ENCODE assay signal across 8 cellular contexts in genomic region chr14:24307575-24308341, GRCh38. TPM values are rescaled to one million over a fixed set of nuclear protein-coding genes. Genes with fewer than 3 reads are reported as not detected.
DNase-seq lines count a peak whose midpoint lies in the region; ATAC-seq and TF ChIP-seq lines count a peak whose summit lies in the region.

CIDEB (minus strand) TSS chr14:24307977; CDS start chr14:24307858, 119 bp downstream.

- H3K9me3 ChIP-seq in duodenal mucosa (ENCODE audit: control insufficient read depth in 1 of 2, low read length in 2 of 2) (no peaks in the 10 kb centered on the region), stomach (no peaks in the 10 kb centered on the region)

- DNase-seq in BJ (ENCODE audit: low read depth) (no peak), NCI-H345 (lab: John Stamatoyannopoulos, UW) (peak; percentile 45), medulla oblongata (ENCODE audit: extremely low spot score) (peak; percentile 80), stomach (peak; percentile 74)
- peak; percentile 66 to 75 for DNase-seq in activated CD4-positive, alpha-beta T cell treated with anti-CD3 and anti-CD28 coated beads, Interleukin-2, amount 50 U/mL, for 48 hours

- TF ChIP-seq POLR2A in stomach (IDR thresholded peaks at IDR 0.05) = no peak

- TF ChIP-seq CTCF in BJ (IDR thresholded peaks at IDR 0.05; ENCODE audit: insufficient read depth, low read depth, low read length) (peak; percentile 96), stomach (IDR thresholded peaks at IDR 0.05) (peak in 5 of 7 experiments; percentile 87 to 93 (median 89))

- H3K4me3 ChIP-seq in BJ (ENCODE audit: low read depth, low read length) (no peak within 1 kb of the TSS), duodenal mucosa (ENCODE audit: low read depth in 1 of 2, low read length in 2 of 2) (peak within 1 kb of the TSS; percentile 65 to 70), stomach (no peak within 1 kb of the TSS)

- H3K27me3 ChIP-seq in BJ (ENCODE audit: control insufficient read depth, insufficient read depth, low read length) = no peaks in the 10 kb centered on the region
- H3K27me3 ChIP-seq in duodenal mucosa (ENCODE audit: control insufficient read depth in 1 of 2, insufficient read depth in 2 of 2, low read length in 2 of 2) = no peaks in the 10 kb centered on the region
- no peaks in the 10 kb centered on the region for H3K27me3 ChIP-seq in stomach

- WGBS in stomach, 5 donors = 32 to 44% (median 40%) methylated on average over 6 of the region's 6 CpGs

- H3K27ac ChIP-seq in duodenal mucosa (ENCODE audit: low read depth, low read length) (peak within 1 kb of the TSS; percentile 74), stomach (peak within 1 kb of the TSS; percentile 11 to 88 (median 71))

- intact Hi-C loops in stomach (cut with DNase I; ENCODE audit: low total_unique reads) = no loop called here

- H3K9ac ChIP-seq in duodenal mucosa (ENCODE audit: low read depth in 1 of 2, low read length in 2 of 2) = peak within 1 kb of the TSS; percentile 55 to 71

- H3K36me3 ChIP-seq in BJ (ENCODE audit: control insufficient read depth, insufficient read depth, low read length) = peaks cover 22% of the 10 kb centered on the region
- peaks cover 32 to 37% of the 10 kb centered on the region in 2 donors for H3K36me3 ChIP-seq in duodenal mucosa (ENCODE audit: control insufficient read depth in 1 of 2, insufficient read depth in 2 of 2, low read length in 2 of 2)
- H3K36me3 ChIP-seq in stomach = peaks cover 39 to 59% (median 48%) of the 10 kb centered on the region in 4 donors

- POLR2A ChIA-PET in BJ (lab: Charles Lee) = interaction anchor here (1.0 kb wide), 1 partner anchor 124 kb away, joined by 3 read pairs; no protein-coding TSS in a partner anchor

- CTCF ChIA-PET in BJ (lab: Yijun Ruan, JAX) = interaction anchor here (0.6 to 8.0 kb wide), 41 partner anchors 9 to 257 kb away, joined by 3 to 107 read pairs (median 4); partner anchors contain the start of genes DHRS1, MDP1, NOP9 and PSME1

- ATAC-seq in GM21360 (IDR thresholded peaks at IDR 0.05; ENCODE audit: unreplicated experiment) = peak; percentile 46
- ATAC-seq in HG02571 (IDR thresholded peaks at IDR 0.05; ENCODE audit: unreplicated experiment) = no peak

- no peak for TF ChIP-seq EP300 in stomach (IDR thresholded peaks at IDR 0.05)

- H3K4me1 ChIP-seq in duodenal mucosa (ENCODE audit: control insufficient read depth in 1 of 2, insufficient read depth in 2 of 2, low read length in 2 of 2) (peaks cover 50 to 76% of the 10 kb centered on the region in 2 donors), stomach (peaks cover 44 to 62% (median 57%) of the 10 kb centered on the region in 4 donors)

RNA-seq across cellular contexts. Expression of gene CIDEB, which starts in this region (rescaled TPM):
- 0.63 and 0.98 TPM in 2 replicates for polyA plus RNA-seq in BJ (2011; rRNA removed)
- 0.31 and 1.1 TPM in 2 replicates for polyA minus RNA-seq in BJ (2011; rRNA and poly(A)+ RNA removed)
- 10 to 100 TPM in 2 of 5 donors, 1 to 10 TPM in 3; 5.0 to 11.2 (median 6.4) TPM for total RNA-seq in stomach
- 10 to 100 TPM in 1 of 3 donors, 1 to 10 TPM in 2; 6.0 to 14.2 (median 6.0) TPM for polyA plus RNA-seq in stomach

Comparison
In these comparisons a context has a peak if more than half of its experiments do, and no peak if none do; other contexts are left out.
1. H3K4me3 ChIP-seq: peak in duodenal mucosa (2 of 2); none in BJ (single experiment) and stomach (0 of 4).